In the genomic region with DNA sequence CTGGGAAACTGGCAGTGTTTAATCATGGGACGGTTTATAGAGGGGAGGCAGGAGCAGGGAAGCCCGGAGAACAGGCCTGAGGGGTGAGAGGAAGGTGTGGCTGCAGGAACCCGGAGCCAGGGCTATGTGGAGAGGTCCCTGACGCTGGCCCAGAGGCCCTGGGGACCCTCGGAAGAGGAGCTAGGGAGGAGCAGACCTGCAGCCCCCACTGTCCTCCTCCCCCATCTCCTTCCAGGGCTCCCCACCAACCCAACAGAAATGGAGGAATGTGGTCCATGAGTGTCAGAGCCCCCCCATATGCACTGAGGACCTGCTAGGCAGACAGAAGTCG, we compare ENCODE assay signal across 17 cellular contexts. TPM values are rescaled to one million over a fixed set of nuclear protein-coding genes. Genes with fewer than 3 reads are reported as not detected.
A peak's percentile ranks its signal among the peaks of the same experiment; 100 is the strongest.
DNase-seq lines count a peak whose midpoint lies in the region; ATAC-seq, FAIRE-seq and TF ChIP-seq lines count a peak whose summit lies in the region.
"Had no signal": no experiment of that assay in that cellular context is flagged by ENCODE, and none has a peak within 500 bp of the region (broad histone marks: within the 10 kb centered on the region; RNA-seq: fewer than 3 reads in every experiment).

No MANE protein-coding gene starts in this region.

- H3K9ac ChIP-seq in BLaER1 (no peak overlapping the region), SU-DHL-6 (ENCODE audit: low read length) (peak overlapping the region; percentile 44; the same call in 1 of the 2 replicates), kidney (ENCODE audit: low read length in 2 of 2) (no peak overlapping the region), Karpas-422 (ENCODE audit: low read length) (no peak overlapping the region)

- intact Hi-C loops in CD4-positive, alpha-beta memory T cell (cut with micrococcal nuclease) = loop anchor here (1.0 to 5.0 kb wide), 9 partner anchors 21 to 232 kb away; a partner anchor contains a TSS
- intact Hi-C loops in kidney (cut with DNase I) = no loop called here

- DNase-seq in CD4-positive, alpha-beta memory T cell = no peak
- DNase-seq in kidney (peak; percentile 70), Karpas-422 (no peak), NCI-H2029 (lab: John Stamatoyannopoulos, UW) (no peak)
- DNase-seq: cortex of kidney, NCI-H1092 treated with DMSO at 0.1 percent for 48 hours had no signal

- H4K20me1 ChIP-seq in BLaER1 (no peaks in the 10 kb centered on the region), SU-DHL-6 (ENCODE audit: low read depth, low read length) (no peaks in the 10 kb centered on the region), Karpas-422 (ENCODE audit: insufficient read depth, low read depth, low read length) (no peaks in the 10 kb centered on the region)

- FAIRE-seq in kidney (lab: Jason Lieb, UNC) = no peak
- FAIRE-seq: HepG2 had no signal

- peak overlapping the region; percentile 96 to 99 (median 98) for H3K27ac Mint-ChIP-seq in CD4-positive, alpha-beta memory T cell

- peaks cover 0 to 1% of the 10 kb centered on the region in 2 donors for H3K27me3 Mint-ChIP-seq in CD4-positive, alpha-beta memory T cell

- TF ChIP-seq CTCF in SU-DHL-6 (IDR thresholded peaks at IDR 0.05; ENCODE audit: insufficient read depth, low read length, poor library complexity, severe bottlenecking) (no peak), kidney (IDR thresholded peaks at IDR 0.05; ENCODE audit: borderline replicate concordance, extremely low read depth, insufficient read depth) (no peak)

- CTCF ChIA-PET in CD4-positive, alpha-beta memory T cell (lab: Charles Lee; ENCODE audit: partially characterized antibody) = interaction anchor here (0.7 to 4.9 kb wide), 29 partner anchors 7 to 233 kb away, joined by 3 to 87 read pairs (median 4); a partner anchor contains a TSS

- H3K9me3 Mint-ChIP-seq in CD4-positive, alpha-beta memory T cell = peaks cover 0 to 5% (median 0%) of the 10 kb centered on the region in 8 donors

- H3K36me3 ChIP-seq in BLaER1 (no peaks in the 10 kb centered on the region), SU-DHL-6 (ENCODE audit: low read length) (no peaks in the 10 kb centered on the region), kidney (ENCODE audit: control insufficient read depth in 1 of 2, insufficient read depth in 2 of 2, low read length in 2 of 2) (no peaks in the 10 kb centered on the region), Karpas-422 (ENCODE audit: insufficient read depth, low read length) (no peaks in the 10 kb centered on the region)
- no peaks in the 10 kb centered on the region for H3K36me3 ChIP-seq in CD4-positive, alpha-beta memory T cell (ENCODE audit: insufficient read depth, low read length)
- H3K36me3 ChIP-seq: HAP-1 had no signal

- no peaks in the 10 kb centered on the region for H3K9me3 ChIP-seq in BLaER1
- no peaks in the 10 kb centered on the region for H3K9me3 ChIP-seq in CD4-positive, alpha-beta memory T cell (ENCODE audit: control insufficient read depth in 1 of 2, low read length in 2 of 2)
- no peaks in the 10 kb centered on the region for H3K9me3 ChIP-seq in SU-DHL-6 (ENCODE audit: insufficient read depth, low read length)
- H3K9me3 ChIP-seq in kidney (ENCODE audit: control insufficient read depth in 1 of 2, low read length in 2 of 2) = no peaks in the 10 kb centered on the region
- no peaks in the 10 kb centered on the region for H3K9me3 ChIP-seq in Karpas-422 (ENCODE audit: low read length)
- H3K9me3 ChIP-seq: HAP-1 had no signal

- H3K27me3 ChIP-seq in BLaER1 (peaks cover 10% of the 10 kb centered on the region; the same call in 1 of the 2 replicates), SU-DHL-6 (ENCODE audit: low read length) (no peaks in the 10 kb centered on the region), Karpas-422 (ENCODE audit: low read length) (no peaks in the 10 kb centered on the region)
- no peaks in the 10 kb centered on the region for H3K27me3 ChIP-seq in CD4-positive, alpha-beta memory T cell (ENCODE audit: insufficient read depth, low read length)

- peaks cover 58% of the 10 kb centered on the region for H3K4me1 ChIP-seq in BLaER1
- H3K4me1 ChIP-seq in CD4-positive, alpha-beta memory T cell (ENCODE audit: insufficient read depth, low read length) = peaks cover 62% of the 10 kb centered on the region
- H3K4me1 ChIP-seq in kidney (ENCODE audit: control insufficient read depth in 1 of 2, insufficient read depth in 1 of 2, low read depth in 1 of 2, low read length in 2 of 2) = peaks cover 0 to 7% of the 10 kb centered on the region in 2 donors
- H3K4me1 ChIP-seq in Karpas-422 (ENCODE audit: low read length) = peaks cover 28% of the 10 kb centered on the region
- H3K4me1 ChIP-seq: HAP-1 had no signal

- H3K4me3 Mint-ChIP-seq in CD4-positive, alpha-beta memory T cell = peak overlapping the region; percentile 82 to 94 (median 88)

- no peak for ATAC-seq in HG02571 (IDR thresholded peaks at IDR 0.05; ENCODE audit: unreplicated experiment)

- peaks cover 0 to 2% of the 10 kb centered on the region in 2 donors for H3K36me3 Mint-ChIP-seq in CD4-positive, alpha-beta memory T cell

- POLR2A ChIA-PET in CD4-positive, alpha-beta memory T cell (lab: Charles Lee; ENCODE audit: partially characterized antibody) = interaction anchor here (0.9 to 3.9 kb wide), 24 partner anchors 11 to 293 kb away, joined by 3 to 30 read pairs (median 4); a partner anchor contains a TSS

- H3F3A ChIP-seq in SU-DHL-6 (ENCODE audit: insufficient read depth) = peaks cover 25% of the 10 kb centered on the region

- peak overlapping the region; percentile 95 for H3K4me2 ChIP-seq in BLaER1
- H3K4me2 ChIP-seq in SU-DHL-6 (ENCODE audit: low read depth, low read length, poor library complexity, severe bottlenecking) = peak overlapping the region; percentile 52
- H3K4me2 ChIP-seq in Karpas-422 (ENCODE audit: low read depth, low read length, poor library complexity, severe bottlenecking) = no peak overlapping the region

- peaks cover 31 to 59% (median 46%) of the 10 kb centered on the region in 4 donors for H3K4me1 Mint-ChIP-seq in CD4-positive, alpha-beta memory T cell

- H2AFZ ChIP-seq in SU-DHL-6 (ENCODE audit: low read depth, low read length, severe bottlenecking) (no peak overlapping the region), Karpas-422 (ENCODE audit: low read length) (no peak overlapping the region)

- H3K4me3 ChIP-seq in BLaER1 (no peak overlapping the region), SU-DHL-6 (ENCODE audit: insufficient read depth, low read length, poor library complexity, severe bottlenecking) (no peak overlapping the region), kidney (ENCODE audit: low read length in 2 of 2) (no peak overlapping the region), Karpas-422 (ENCODE audit: low read length) (no peak overlapping the region)
- peak overlapping the region; percentile 54 to 65 for H3K4me3 ChIP-seq in CD4-positive, alpha-beta memory T cell (ENCODE audit: low read length in 2 of 2)
- H3K4me3 ChIP-seq: HAP-1, SK-N-MC, skin epidermis had no signal

- no peak overlapping the region for H3K27ac ChIP-seq in BLaER1
- H3K27ac ChIP-seq in CD4-positive, alpha-beta memory T cell (ENCODE audit: low read depth, low read length) = peak overlapping the region; percentile 61
- peak overlapping the region; percentile 88 for H3K27ac ChIP-seq in SU-DHL-6 (ENCODE audit: low read depth, low read length)
- H3K27ac ChIP-seq in kidney (ENCODE audit: low read depth in 2 of 2, low read length in 2 of 2) = no peak overlapping the region
- H3K27ac ChIP-seq in Karpas-422 (ENCODE audit: low read length) = no peak overlapping the region
- H3K27ac ChIP-seq: SK-N-MC had no signal

- H3K79me2 ChIP-seq in SU-DHL-6 (ENCODE audit: insufficient read depth, low read length) (no peaks in the 10 kb centered on the region), Karpas-422 (ENCODE audit: low read length) (no peaks in the 10 kb centered on the region)

- H3K9me2 ChIP-seq in SU-DHL-6 (replicated peaks; ENCODE audit: insufficient read depth, low read length) (no peaks in the 10 kb centered on the region), Karpas-422 (replicated peaks; ENCODE audit: insufficient read depth, low read length) (no peaks in the 10 kb centered on the region)

RNA-seq across cellular contexts. Expression of a gene that starts 20.3 kb away (rescaled TPM):
- total RNA-seq in CD4-positive, alpha-beta memory T cell = not detected
- polyA plus RNA-seq in CD4-positive, alpha-beta memory T cell = not detected
- total RNA-seq in kidney = not detected
- not detected for polyA plus RNA-seq in kidney (ENCODE audit: insufficient read depth, low read depth, low replicate concordance)
- total RNA-seq in Karpas-422 (2014; rRNA removed; shearing (Covaris generic); ENCODE audit: low replicate concordance) = not detected in 2 replicates
- total RNA-seq: aorta, esophagus mucosa, HepG2, mesenteric fat pad, osteocyte had no signal
- polyA plus RNA-seq: aorta, HepG2 had no signal

RNA-seq across cellular contexts. Expression of a gene that starts 37.7 kb away (rescaled TPM):
- total RNA-seq in CD4-positive, alpha-beta memory T cell = under 1 TPM in 1 of 2 experiments, not detected in 1; 0.32 TPM
- under 1 TPM in 1 of 2 donors, not detected in 1; 0.18 TPM for polyA plus RNA-seq in CD4-positive, alpha-beta memory T cell
- total RNA-seq in kidney = 1.7 TPM
- 0.26 TPM for polyA plus RNA-seq in kidney (ENCODE audit: insufficient read depth, low read depth, low replicate concordance)
- total RNA-seq in Karpas-422 (2014; rRNA removed; shearing (Covaris generic); ENCODE audit: low replicate concordance) = 45.4 and 46.8 TPM in 2 replicates
- total RNA-seq: mesenteric fat pad had no signal

Comparison
In these comparisons a context has a peak if more than half of its experiments do, and no peak if none do; other contexts are left out.
1. H3K27ac ChIP-seq: peak in CD4-positive, alpha-beta memory T cell (single experiment) and SU-DHL-6 (single experiment); none in BLaER1 (single experiment), kidney (0 of 2) and Karpas-422 (single experiment).
2. H3K4me3 ChIP-seq: peak in CD4-positive, alpha-beta memory T cell (2 of 2); none in BLaER1 (single experiment), SU-DHL-6 (single experiment), kidney (0 of 2) and Karpas-422 (single experiment).
3. RNA of a gene that starts 37.7 kb away (total RNA-seq): 45.4 to 46.8 TPM in Karpas-422; 1.7 TPM in kidney (single experiment) and 0.32 TPM in CD4-positive, alpha-beta memory T cell; every median in the first group is over 10 times any median in the second.